9 cellular contexts compared by ENCODE assay signal in genomic region chr12:106919910-106920544, GRCh38. TPM values are rescaled to one million over a fixed set of nuclear protein-coding genes. Genes with fewer than 3 reads are reported as not detected.
A peak's percentile ranks its signal among the peaks of the same experiment; 100 is the strongest.
DNase-seq lines count a peak whose midpoint lies in the region; ATAC-seq and TF ChIP-seq lines count a peak whose summit lies in the region.
"Had no signal": no experiment of that assay in that cellular context is flagged by ENCODE, and none has a peak within 500 bp of the region (broad histone marks: within the 10 kb centered on the region; RNA-seq: fewer than 3 reads in every experiment).

No MANE protein-coding gene starts in this region.

- H3K36me3 ChIP-seq in CD4-positive, alpha-beta memory T cell (ENCODE audit: insufficient read depth, low read length), result no peaks in the 10 kb centered on the region
- no peaks in the 10 kb centered on the region for H3K36me3 ChIP-seq in HAP-1 (replicated peaks)
- no peaks in the 10 kb centered on the region for H3K36me3 ChIP-seq in OCI-LY7 (ENCODE audit: insufficient read depth, low read length)
- H3K36me3 ChIP-seq: SJSA1 had no signal

- H3K9me3 Mint-ChIP-seq in CD4-positive, alpha-beta memory T cell, result peaks cover 0 to 10% (median 5%) of the 10 kb centered on the region in 8 donors
- H3K9me3 Mint-ChIP-seq in memory B cell, result peaks cover 13% of the 10 kb centered on the region
- H3K9me3 Mint-ChIP-seq in activated T-helper 17 cell treated with anti-CD3 and anti-CD28 coated beads, Interleukin-2, amount 50 U/mL, for 72 hours, result peaks cover 5% of the 10 kb centered on the region

- H3K4me3 ChIP-seq in CD4-positive, alpha-beta memory T cell (ENCODE audit: low read length in 2 of 2), result no peak overlapping the region
- no peak overlapping the region for H3K4me3 ChIP-seq in HAP-1
- no peak overlapping the region for H3K4me3 ChIP-seq in OCI-LY7 (ENCODE audit: low read depth, low read length, poor library complexity, severe bottlenecking)
- H3K4me3 ChIP-seq: SJSA1 had no signal

- H3K9me3 ChIP-seq in CD4-positive, alpha-beta memory T cell (ENCODE audit: control insufficient read depth in 1 of 2, low read length in 2 of 2), result no peaks in the 10 kb centered on the region
- H3K9me3 ChIP-seq in HAP-1 (no peaks in the 10 kb centered on the region), OCI-LY7 (ENCODE audit: low read length) (no peaks in the 10 kb centered on the region)
- H3K9me3 ChIP-seq: SJSA1 had no signal

- in situ Hi-C loops in HAP-1 (cut with MboI; ENCODE audit: low sequenced_read_pairs), result loop anchor here (5.0 kb wide), 1 partner anchor 533 kb away; no protein-coding TSS in a partner anchor

- H3K4me1 ChIP-seq in CD4-positive, alpha-beta memory T cell (ENCODE audit: insufficient read depth, low read length), result peaks cover 7% of the 10 kb centered on the region
- H3K4me1 ChIP-seq in HAP-1, result peaks cover 9% of the 10 kb centered on the region; the same call in 1 of the 2 replicates
- H3K4me1 ChIP-seq in OCI-LY7 (ENCODE audit: insufficient read depth, low read length, poor library complexity, severe bottlenecking), result no peaks in the 10 kb centered on the region
- H3K4me1 ChIP-seq: SJSA1 had no signal

- no peak overlapping the region for H2AFZ ChIP-seq in OCI-LY7 (ENCODE audit: low read length)

- TF ChIP-seq CTCF in OCI-LY7 (conservative IDR thresholded peaks at IDR 0.05; ENCODE audit: low read length), result peak; percentile 92

- H3K79me2 ChIP-seq in OCI-LY7 (ENCODE audit: insufficient read depth, low read depth, low read length), result no peaks in the 10 kb centered on the region

- ATAC-seq in memory B cell (ENCODE audit: low read depth), result peak; percentile 45
- ATAC-seq in activated T-helper 17 cell treated with anti-CD3 and anti-CD28 coated beads, Interleukin-2, amount 50 U/mL, for 72 hours (replicated peaks), result no peak
- no peak for ATAC-seq in HG03097 (IDR thresholded peaks at IDR 0.05; ENCODE audit: low FRiP score, unreplicated experiment)
- no peak for ATAC-seq in GM19455 (IDR thresholded peaks at IDR 0.05; ENCODE audit: unreplicated experiment)

- peaks cover 8 to 9% (median 9%) of the 10 kb centered on the region in 4 donors for H3K4me1 Mint-ChIP-seq in CD4-positive, alpha-beta memory T cell
- H3K4me1 Mint-ChIP-seq in memory B cell, result peaks cover 7% of the 10 kb centered on the region
- H3K4me1 Mint-ChIP-seq in activated T-helper 17 cell treated with anti-CD3 and anti-CD28 coated beads, Interleukin-2, amount 50 U/mL, for 72 hours, result peaks cover 9% of the 10 kb centered on the region

- H3K36me3 Mint-ChIP-seq in CD4-positive, alpha-beta memory T cell, result no peaks in the 10 kb centered on the region
- H3K36me3 Mint-ChIP-seq in memory B cell, result peaks cover 4% of the 10 kb centered on the region
- no peaks in the 10 kb centered on the region for H3K36me3 Mint-ChIP-seq in activated T-helper 17 cell treated with anti-CD3 and anti-CD28 coated beads, Interleukin-2, amount 50 U/mL, for 72 hours (ENCODE audit: low read depth)

- H3K4me3 Mint-ChIP-seq in CD4-positive, alpha-beta memory T cell, result no peak overlapping the region
- H3K4me3 Mint-ChIP-seq in memory B cell, result no peak overlapping the region
- H3K4me3 Mint-ChIP-seq in activated T-helper 17 cell treated with anti-CD3 and anti-CD28 coated beads, Interleukin-2, amount 50 U/mL, for 72 hours, result no peak overlapping the region

- no peak overlapping the region for H3K4me2 ChIP-seq in OCI-LY7 (ENCODE audit: low read length)

- H3K27ac ChIP-seq in CD4-positive, alpha-beta memory T cell (ENCODE audit: low read depth, low read length), result no peak overlapping the region
- no peak overlapping the region for H3K27ac ChIP-seq in OCI-LY7 (ENCODE audit: low read depth, low read length, poor library complexity, severe bottlenecking)
- H3K27ac ChIP-seq: SJSA1 had no signal

- no peaks in the 10 kb centered on the region for H3K27me3 ChIP-seq in CD4-positive, alpha-beta memory T cell (ENCODE audit: insufficient read depth, low read length)
- H3K27me3 ChIP-seq in HAP-1 (ENCODE audit: low read depth), result no peaks in the 10 kb centered on the region
- H3K27me3 ChIP-seq: SJSA1 had no signal

- H3K27ac Mint-ChIP-seq in CD4-positive, alpha-beta memory T cell, result no peak overlapping the region
- no peak overlapping the region for H3K27ac Mint-ChIP-seq in memory B cell
- H3K27ac Mint-ChIP-seq in activated T-helper 17 cell treated with anti-CD3 and anti-CD28 coated beads, Interleukin-2, amount 50 U/mL, for 72 hours, result no peak overlapping the region

- DNase-seq in CD4-positive, alpha-beta memory T cell, result peak in 4 of 5 donors; percentile 28 to 45 (median 40)
- DNase-seq in HAP-1 (ENCODE audit: low spot score in 2 of 2) (peak; percentile 36 to 50), OCI-LY7 (ENCODE audit: low spot score) (peak; percentile 57), dedifferentiated amniotic fluid mesenchymal stem cell (ENCODE audit: extremely low spot score) (peak; percentile 71), memory B cell (ENCODE audit: low spot score in 2 of 2) (peak in 1 of 2 donors; percentile 33)

- CTCF ChIA-PET in CD4-positive, alpha-beta memory T cell (lab: Charles Lee; ENCODE audit: partially characterized antibody), result interaction anchor here (0.7 to 5.8 kb wide), 16 partner anchors 10 to 566 kb away, joined by 3 to 54 read pairs (median 4); partner anchors contain the start of genes POLR3B and TMEM263
- CTCF ChIA-PET in OCI-LY7 (lab: Charles Lee; ENCODE audit: unreplicated experiment), result no interaction called here

- H3K27me3 Mint-ChIP-seq in CD4-positive, alpha-beta memory T cell, result peaks cover 7 to 8% of the 10 kb centered on the region in 2 donors
- peaks cover 37% of the 10 kb centered on the region for H3K27me3 Mint-ChIP-seq in memory B cell
- peaks cover 3% of the 10 kb centered on the region for H3K27me3 Mint-ChIP-seq in activated T-helper 17 cell treated with anti-CD3 and anti-CD28 coated beads, Interleukin-2, amount 50 U/mL, for 72 hours

- no peaks in the 10 kb centered on the region for H3K9me2 ChIP-seq in OCI-LY7 (ENCODE audit: insufficient read depth, low read length)

- POLR2A ChIA-PET in CD4-positive, alpha-beta memory T cell (lab: Charles Lee; ENCODE audit: partially characterized antibody), result no interaction called here
- POLR2A ChIA-PET in OCI-LY7 (lab: Charles Lee), result interaction anchor here (0.8 kb wide), 1 partner anchor 22 kb away, joined by 3 read pairs; no protein-coding TSS in a partner anchor

- H4K20me1 ChIP-seq in OCI-LY7 (ENCODE audit: insufficient read depth, low read length), result no peaks in the 10 kb centered on the region

- intact Hi-C loops in CD4-positive, alpha-beta memory T cell (cut with micrococcal nuclease), result loop anchor here (1.0 kb wide), 3 partner anchors 184 to 563 kb away; partner anchors contain the start of gene POLR3B
- intact Hi-C loops in OCI-LY7 (cut with micrococcal nuclease; ENCODE audit: unreplicated experiment), result loop anchor here (2.0 to 10.0 kb wide), 2 partner anchors 533 to 565 kb away; partner anchors contain the start of gene POLR3B

- no TSS peak for BruUV-seq in OCI-LY7 (replicated peaks; lab: Mats Ljungman, UMichigan)

RNA-seq across cellular contexts. Expression of gene TMEM263, which starts 35.7 kb away (rescaled TPM):
- total RNA-seq in CD4-positive, alpha-beta memory T cell, result 10 to 100 TPM; 31.2 to 32.9 TPM
- polyA plus RNA-seq in CD4-positive, alpha-beta memory T cell, result 10 to 100 TPM; 28.4 to 30.1 TPM
- total RNA-seq in OCI-LY7 (2014; rRNA removed; shearing (Covaris generic)), result 34.1 and 43.9 TPM in 2 replicates
- 60.0 and 83.6 TPM in 2 replicates for total RNA-seq in OCI-LY7 (2022)
- total RNA-seq in activated T-helper 17 cell treated with anti-CD3 and anti-CD28 coated beads, Interleukin-2, amount 50 U/mL, for 72 hours, result 10 to 100 TPM; 40.9 to 62.3 TPM
